In the genomic region with DNA sequence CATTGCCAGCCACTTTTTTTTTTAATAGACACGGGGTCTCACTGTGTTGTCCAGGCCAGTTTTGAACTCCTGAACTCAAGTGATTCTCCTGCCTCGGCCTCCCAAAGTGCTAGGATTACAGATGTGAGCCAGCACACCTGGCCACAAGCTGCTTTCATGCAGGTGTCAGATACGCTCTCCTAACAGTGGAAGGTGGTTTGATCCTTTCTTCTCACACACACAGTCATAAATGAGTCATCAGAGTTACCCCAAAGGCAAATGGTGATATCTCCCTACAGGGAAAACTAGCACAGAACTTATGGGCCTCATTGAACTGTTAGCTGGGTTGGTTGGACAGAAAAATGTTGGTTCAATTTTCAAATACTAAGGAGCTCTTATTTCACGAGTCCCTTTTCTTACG, we compare ENCODE assay signal across 19 cellular contexts. TPM values are rescaled to one million over a fixed set of nuclear protein-coding genes. Genes with fewer than 3 reads are reported as not detected.
DNase-seq lines count a peak whose midpoint lies in the region; ATAC-seq and TF ChIP-seq lines count a peak whose summit lies in the region.
"Had no signal": no experiment of that assay in that cellular context is flagged by ENCODE, and none has a peak within 500 bp of the region (broad histone marks: within the 10 kb centered on the region; RNA-seq: fewer than 3 reads in every experiment).

No MANE protein-coding gene starts in this region.

- H3K27ac Mint-ChIP-seq in nephron progenitor cell = no peak overlapping the region
- H3K27ac Mint-ChIP-seq: B cell had no signal

- H3K9me3 Mint-ChIP-seq in nephron progenitor cell = peaks cover 18% of the 10 kb centered on the region

- no peaks in the 10 kb centered on the region for H3F3A ChIP-seq in GM23248 (ENCODE audit: insufficient read depth)

- H3K27me3 Mint-ChIP-seq in nephron progenitor cell (ENCODE audit: low read depth, poor library complexity) = peaks cover 15% of the 10 kb centered on the region

- in situ Hi-C loops in GM23248 (cut with MboI) = loop anchor here (25.0 kb wide), 1 partner anchor 395 kb away; no protein-coding TSS in a partner anchor

- H3K4me3 ChIP-seq in GM23248 = no peak overlapping the region
- H3K4me3 ChIP-seq: HAP-1 had no signal

- peaks cover 5% of the 10 kb centered on the region for H3K4me1 Mint-ChIP-seq in nephron progenitor cell
- H3K4me1 Mint-ChIP-seq: B cell had no signal

- H3K27me3 ChIP-seq in GM23248 (replicated peaks; ENCODE audit: insufficient read depth) = peaks cover 3% of the 10 kb centered on the region

- no peaks in the 10 kb centered on the region for H4K20me1 ChIP-seq in GM23248 (ENCODE audit: insufficient read depth)

- DNase-seq in GM23248 (peak; percentile 14), LoVo (ENCODE audit: low spot score) (peak; percentile 12), SW480 (ENCODE audit: low spot score) (peak; percentile 55), kidney tubule cell (ENCODE audit: low spot score) (peak; percentile 27), nephron progenitor cell (no peak), iPS-NIHi7 (ENCODE audit: extremely low spot score) (no peak)
- DNase-seq: Caco-2; CD4-positive, CD25-positive, alpha-beta regulatory T cell; DMS153; MV-4-11; NCI-H1417; NCI-H1930; NCI-H446 treated with DMSO at 0.1 percent for 48 hours; NCI-H774; SHP77 treated with DMSO at 0.1 percent for 48 hours had no signal

- TF ChIP-seq CTCF in nephron progenitor cell (IDR thresholded peaks at IDR 0.05) = no peak

- H3K4me1 ChIP-seq in GM23248 (ENCODE audit: insufficient read depth) = no peaks in the 10 kb centered on the region
- H3K4me1 ChIP-seq: Caco-2, HAP-1 had no signal

- no peak overlapping the region for H3K4me2 ChIP-seq in GM23248 (ENCODE audit: unreplicated experiment)

- no peak for ATAC-seq in GM18909 (IDR thresholded peaks at IDR 0.05; ENCODE audit: poor library complexity, unreplicated experiment)
- ATAC-seq: SK-N-SH treated with all-trans-retinoic acid at 6 μM for 48 hours had no signal

- no peak overlapping the region for H3K9ac ChIP-seq in GM23248

- no peaks in the 10 kb centered on the region for H3K9me3 ChIP-seq in GM23248 (ENCODE audit: low read depth)
- H3K9me3 ChIP-seq: Caco-2, HAP-1 had no signal

- no peak overlapping the region for H2AFZ ChIP-seq in GM23248

- H3K36me3 ChIP-seq in GM23248 (ENCODE audit: low read depth) = no peaks in the 10 kb centered on the region
- H3K36me3 ChIP-seq: HAP-1 had no signal

- H3K36me3 Mint-ChIP-seq in nephron progenitor cell (ENCODE audit: low read depth) = peaks cover 5% of the 10 kb centered on the region
- H3K36me3 Mint-ChIP-seq: CD4-positive, CD25-positive, alpha-beta regulatory T cell had no signal

- no peaks in the 10 kb centered on the region for H3K9me2 ChIP-seq in GM23248 (ENCODE audit: insufficient read depth)

- H3K79me2 ChIP-seq in GM23248 (ENCODE audit: insufficient read depth) = no peaks in the 10 kb centered on the region

- WGBS in GM23248 (ENCODE audit: low coverage in 1 of 2, low lambda C conversion rate in 2 of 2, missing lambda C conversion rate in 2 of 2), 2 experiments = 61% methylated on average over 5 of the region's 5 CpGs

- no peak overlapping the region for H3K27ac ChIP-seq in GM23248

- no peak overlapping the region for H3K4me3 Mint-ChIP-seq in nephron progenitor cell
- H3K4me3 Mint-ChIP-seq: B cell; CD4-positive, CD25-positive, alpha-beta regulatory T cell had no signal

RNA-seq across cellular contexts. Expression of a gene that starts 38.2 kb away (rescaled TPM):
- 17.7 and 19.7 TPM in 2 replicates for total RNA-seq in GM23248 (2014; rRNA removed; shearing (Covaris generic))
- 13.6 and 15.5 TPM in 2 replicates for polyA plus RNA-seq in GM23248 (2016; fragmentation: Nextera tagmentation; extraction: Ambion mirVana)

Comparison
In these comparisons a context has a peak if more than half of its experiments do, and no peak if none do; other contexts are left out.
1. DNase-seq: peak in GM23248 (single experiment), LoVo (single experiment), SW480 (single experiment) and kidney tubule cell (single experiment); none in nephron progenitor cell (single experiment) and iPS-NIHi7 (single experiment).